3 cellular contexts compared by ENCODE assay signal in genomic region chr1:151501474-151501873, GRCh38.
TF ChIP-seq lines count a peak whose summit lies in the region.

No MANE protein-coding gene starts in this region.

TF ChIP-seq in liver, 16 proteins besides CTCF, POLR2A, EP300 and RAD21:
- TF ChIP-seq JUND (IDR thresholded peaks at IDR 0.05) (no peak), TAF1 (conservative IDR thresholded peaks at IDR 0.05) (no peak), HNF4A (conservative IDR thresholded peaks at IDR 0.05) (no peak), YY1 (IDR thresholded peaks at IDR 0.05) (no peak), ZBTB33 (IDR thresholded peaks at IDR 0.05) (no peak), EGR1 (IDR thresholded peaks at IDR 0.05; ENCODE audit: low read depth in 2 of 2) (no peak), HNF4G (IDR thresholded peaks at IDR 0.05) (no peak), FOXA2 (IDR thresholded peaks at IDR 0.05) (no peak), RXRA (IDR thresholded peaks at IDR 0.05) (no peak), SP1 (IDR thresholded peaks at IDR 0.05) (no peak), MAX (IDR thresholded peaks at IDR 0.05) (no peak)

TF ChIP-seq in HepG2, 621 proteins besides CTCF, POLR2A, EP300 and RAD21:
- TF ChIP-seq ZNF44 (CRISPR knock-in tag; IDR thresholded peaks at IDR 0.05) (no peak), TARDBP (CRISPR knock-in tag; IDR thresholded peaks at IDR 0.05) (no peak), ZNF460 (CRISPR knock-in tag; IDR thresholded peaks at IDR 0.05; ENCODE audit: borderline replicate concordance) (no peak), BHLHE40 (IDR thresholded peaks at IDR 0.05; ENCODE audit: low read length) (no peak), MAFG (CRISPR knock-in tag; IDR thresholded peaks at IDR 0.05) (no peak), MTF2 (CRISPR knock-in tag; IDR thresholded peaks at IDR 0.05; ENCODE audit: borderline replicate concordance) (no peak), DDIT3 (CRISPR knock-in tag; IDR thresholded peaks at IDR 0.05) (no peak), ZNF772 (CRISPR knock-in tag; IDR thresholded peaks at IDR 0.05) (no peak), SUZ12 (IDR thresholded peaks at IDR 0.05; ENCODE audit: low read depth, low read length) (no peak), ETV5 (CRISPR knock-in tag; IDR thresholded peaks at IDR 0.05; ENCODE audit: borderline replicate concordance) (no peak), CREB3 (CRISPR knock-in tag; IDR thresholded peaks at IDR 0.05) (no peak), TP53 (CRISPR knock-in tag; conservative IDR thresholded peaks at IDR 0.05) (no peak), TCF7 (IDR thresholded peaks at IDR 0.05; ENCODE audit: low read depth) (no peak), RFX1 (IDR thresholded peaks at IDR 0.05) (no peak), JUN (CRISPR knock-in tag; IDR thresholded peaks at IDR 0.05) (no peak), ZMAT5 (CRISPR knock-in tag; IDR thresholded peaks at IDR 0.05; ENCODE audit: borderline replicate concordance, low read depth) (no peak), SIN3B (IDR thresholded peaks at IDR 0.05; ENCODE audit: low read length) (no peak), FOXP1 (IDR thresholded peaks at IDR 0.05) (no peak), FOXP1 (CRISPR knock-in tag; IDR thresholded peaks at IDR 0.05) (no peak), REPIN1 (CRISPR knock-in tag; IDR thresholded peaks at IDR 0.05; ENCODE audit: borderline replicate concordance, low read depth) (no peak), ZFP91 (CRISPR knock-in tag; IDR thresholded peaks at IDR 0.05; ENCODE audit: borderline replicate concordance) (no peak)
TF ChIP-seq in HepG2: peak in this region for 0.

TF ChIP-seq in SK-N-SH, 30 proteins besides CTCF, POLR2A, EP300 and RAD21:
- TF ChIP-seq GABPA (IDR thresholded peaks at IDR 0.05; ENCODE audit: low read depth) = no peak
- TF ChIP-seq TCF12 (IDR thresholded peaks at IDR 0.05) = no peak
- TF ChIP-seq RFX5 (IDR thresholded peaks at IDR 0.05; ENCODE audit: low read length) = no peak
- TF ChIP-seq USF2 (IDR thresholded peaks at IDR 0.05; ENCODE audit: borderline replicate concordance, low read depth, low read length) = no peak
- no peak for TF ChIP-seq JUND (IDR thresholded peaks at IDR 0.05)
- TF ChIP-seq RXRA (IDR thresholded peaks at IDR 0.05; ENCODE audit: borderline replicate concordance, low read depth) = no peak
- TF ChIP-seq FOSL2 (IDR thresholded peaks at IDR 0.05; ENCODE audit: borderline replicate concordance, low read depth) = no peak
- TF ChIP-seq USF1 (IDR thresholded peaks at IDR 0.05; ENCODE audit: borderline replicate concordance, low read depth) = no peak
- no peak for TF ChIP-seq POLR2AphosphoS5 (IDR thresholded peaks at IDR 0.05; ENCODE audit: low read depth, low read length)
- TF ChIP-seq PBX3 (IDR thresholded peaks at IDR 0.05) = no peak
- TF ChIP-seq MXI1 (IDR thresholded peaks at IDR 0.05; ENCODE audit: low read depth, low read length) = no peak
- no peak for TF ChIP-seq FOXM1 (IDR thresholded peaks at IDR 0.05; ENCODE audit: low read depth)
- TF ChIP-seq YY1 (IDR thresholded peaks at IDR 0.05; ENCODE audit: low read depth) = no peak
- no peak for TF ChIP-seq SIN3A (IDR thresholded peaks at IDR 0.05; ENCODE audit: borderline replicate concordance, low read depth, low read length)
- TF ChIP-seq MEF2A (IDR thresholded peaks at IDR 0.05; ENCODE audit: borderline replicate concordance, low read depth) = no peak
- TF ChIP-seq CHD2 (IDR thresholded peaks at IDR 0.05; ENCODE audit: low read length, partially characterized antibody) = no peak
- TF ChIP-seq MAX (IDR thresholded peaks at IDR 0.05; ENCODE audit: low read depth) = no peak
- TF ChIP-seq RCOR1 (IDR thresholded peaks at IDR 0.05; ENCODE audit: low read length) = no peak
- no peak for TF ChIP-seq EZH2phosphoT487 (IDR thresholded peaks at IDR 0.05; ENCODE audit: borderline replicate concordance, low read depth)
- no peak for TF ChIP-seq REST (IDR thresholded peaks at IDR 0.05; ENCODE audit: low read depth, low read length)
TF ChIP-seq in SK-N-SH: peak in this region for 0.
